In the genomic region with DNA sequence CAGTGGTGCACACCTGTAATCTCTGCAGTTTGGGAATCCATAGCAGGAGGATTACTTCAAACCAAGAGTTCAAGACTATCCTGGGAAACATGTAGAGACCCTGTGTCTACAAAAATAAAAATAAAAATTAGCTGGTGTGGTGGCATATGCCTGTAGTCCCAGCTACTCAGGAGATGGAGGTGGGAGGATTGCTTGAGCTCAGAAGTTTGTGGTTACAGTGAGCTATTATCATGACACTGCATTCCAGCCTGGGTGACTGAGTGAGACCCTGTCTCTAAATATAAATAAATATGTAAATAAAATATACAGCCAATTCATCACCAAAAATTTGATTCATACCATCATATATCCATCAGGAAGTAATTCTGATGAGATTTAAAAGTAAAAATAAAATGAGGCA, we compare ENCODE assay signal across 28 cellular contexts.
"Had no signal": no experiment of that assay in that cellular context is flagged by ENCODE, and none has a peak within 500 bp of the region (broad histone marks: within the 10 kb centered on the region; RNA-seq: fewer than 3 reads in every experiment).

No MANE protein-coding gene starts in this region.

- H3K36me3 ChIP-seq: ascending aorta, breast epithelium, cardiac muscle cell, colonic mucosa, esophagus squamous epithelium, gastroesophageal sphincter, heart right ventricle had no signal

- H2AFZ ChIP-seq: hepatocyte had no signal

- H3K27ac ChIP-seq: ascending aorta, breast epithelium, cardiac muscle cell, colonic mucosa, epithelial cell of prostate, esophagus squamous epithelium, gastroesophageal sphincter, heart right ventricle, hepatocyte had no signal

- ATAC-seq: activated CD4-positive, alpha-beta T cell treated with anti-CD3 and anti-CD28 coated beads for 36 hours; activated naive CD4-positive, alpha-beta T cell treated with anti-CD3 and anti-CD28 coated beads, Interleukin-2, amount 50 U/mL, for 72 hours; activated T-cell treated with anti-CD3 and anti-CD28 coated beads, Interleukin-2, amount 50 U/mL, for 72 hours; gastroesophageal sphincter; heart right ventricle had no signal

- H3K4me2 ChIP-seq: hepatocyte had no signal

- H3K9me3 ChIP-seq: ascending aorta, breast epithelium, colonic mucosa, esophagus squamous epithelium, gastroesophageal sphincter had no signal

- H3K79me2 ChIP-seq: hepatocyte had no signal

- H3K27me3 ChIP-seq: ascending aorta, breast epithelium, cardiac muscle cell, colonic mucosa, gastroesophageal sphincter, hepatocyte had no signal

- DNase-seq: activated CD4-positive, alpha-beta memory T cell treated with anti-CD3 and anti-CD28 coated beads for 36 hours; activated CD4-positive, alpha-beta T cell treated with anti-CD3 and anti-CD28 coated beads for 36 hours; activated CD4-positive, alpha-beta T cell treated with anti-CD3 and anti-CD28 coated beads, Interleukin-2, amount 10 ng/mL, durations not matched to agents 24 days and 14 days; activated CD4-positive, CD25-positive, alpha-beta regulatory T cell; activated CD4-positive, CD25-positive, alpha-beta regulatory T cell treated with anti-CD3 and anti-CD28 coated beads, Interleukin-2, amount 50 U/mL, for 72 hours; activated CD8-positive, alpha-beta memory T cell treated with anti-CD3 and anti-CD28 coated beads, Interleukin-2, amount 50 U/mL, for 48 hours; activated gamma-delta T cell; activated naive CD4-positive, alpha-beta T cell; activated naive CD4-positive, alpha-beta T cell treated with anti-CD3 and anti-CD28 coated beads, Interleukin-2, amount 10 ng/mL, durations not matched to agents 7 days and 5 days; activated naive CD8-positive, alpha-beta T cell treated with anti-CD3 and anti-CD28 coated beads, Interleukin-2, amount 10 ng/mL, durations not matched to agents 7 days and 5 days; activated T-cell treated with anti-CD3 and anti-CD28 coated beads for 4 hours; activated T-cell treated with anti-CD3 and anti-CD28 coated beads, Interleukin-2, amount 50 U/mL, for 24 hours; activated T-cell treated with anti-CD3 and anti-CD28 coated beads, Interleukin-2, amount 50 U/mL, for 72 hours; central memory CD4-positive, alpha-beta T cell; cerebellar nuclear complex; colonic mucosa; effector CD8-positive, alpha-beta T cell; esophagus squamous epithelium; foreskin melanocyte; heart right ventricle; T1000 had no signal

- H3K4me3 ChIP-seq: ascending aorta, breast epithelium, cardiac muscle cell, colonic mucosa, esophagus squamous epithelium, gastroesophageal sphincter, heart right ventricle, hepatocyte had no signal

- H3K4me1 ChIP-seq: breast epithelium, colonic mucosa, esophagus squamous epithelium, gastroesophageal sphincter had no signal
